11 cellular contexts compared by ENCODE assay signal in genomic region chr2:207484444-207485391, GRCh38. TPM values are rescaled to one million over a fixed set of nuclear protein-coding genes. Genes with fewer than 3 reads are reported as not detected.
A peak's percentile ranks its signal among the peaks of the same experiment; 100 is the strongest.
DNase-seq lines count a peak whose midpoint lies in the region; ATAC-seq lines count a peak whose summit lies in the region.
"Had no signal": no experiment of that assay in that cellular context is flagged by ENCODE, and none has a peak within 500 bp of the region (broad histone marks: within the 10 kb centered on the region; RNA-seq: fewer than 3 reads in every experiment).

No MANE protein-coding gene starts in this region.

- CTCF ChIA-PET in activated naive CD4-positive, alpha-beta T cell treated with anti-CD3 and anti-CD28 coated beads, Interleukin-2, amount 10 ng/mL, durations not matched to agents 7 days and 5 days (lab: Charles Lee) = no interaction called here

- ATAC-seq in GM18498 (IDR thresholded peaks at IDR 0.05; ENCODE audit: unreplicated experiment) (peak; percentile 74), GM21576 (IDR thresholded peaks at IDR 0.05; ENCODE audit: unreplicated experiment) (peak; percentile 90), HG03565 (IDR thresholded peaks at IDR 0.05; ENCODE audit: unreplicated experiment) (peak; percentile 64)

- peaks cover 4% of the 10 kb centered on the region for H3K27me3 Mint-ChIP-seq in activated naive CD4-positive, alpha-beta T cell treated with anti-CD3 and anti-CD28 coated beads, Interleukin-2, amount 10 ng/mL, durations not matched to agents 7 days and 5 days

- no peaks in the 10 kb centered on the region for H3K9me3 Mint-ChIP-seq in activated naive CD4-positive, alpha-beta T cell treated with anti-CD3 and anti-CD28 coated beads, Interleukin-2, amount 10 ng/mL, durations not matched to agents 7 days and 5 days

- no peak overlapping the region for H3K27ac Mint-ChIP-seq in activated naive CD4-positive, alpha-beta T cell treated with anti-CD3 and anti-CD28 coated beads, Interleukin-2, amount 10 ng/mL, durations not matched to agents 7 days and 5 days

- no peaks in the 10 kb centered on the region for H3K36me3 Mint-ChIP-seq in activated naive CD4-positive, alpha-beta T cell treated with anti-CD3 and anti-CD28 coated beads, Interleukin-2, amount 10 ng/mL, durations not matched to agents 7 days and 5 days

- H3K4me3 Mint-ChIP-seq in activated naive CD4-positive, alpha-beta T cell treated with anti-CD3 and anti-CD28 coated beads, Interleukin-2, amount 10 ng/mL, durations not matched to agents 7 days and 5 days = no peak overlapping the region

- peaks cover 15% of the 10 kb centered on the region for H3K4me1 Mint-ChIP-seq in activated naive CD4-positive, alpha-beta T cell treated with anti-CD3 and anti-CD28 coated beads, Interleukin-2, amount 10 ng/mL, durations not matched to agents 7 days and 5 days

- DNase-seq in iris pigment epithelial cell (ENCODE audit: low read depth) = peak; percentile 51
- DNase-seq in GM03348 (ENCODE audit: low spot score) = no peak
- DNase-seq in activated naive CD4-positive, alpha-beta T cell treated with anti-CD3 and anti-CD28 coated beads, Interleukin-2, amount 10 ng/mL, durations not matched to agents 7 days and 5 days = no peak
- no peak for DNase-seq in stimulated activated naive CD4-positive, alpha-beta T cell treated with Interleukin-2 at 50 U/mL for 16 hours (lab: John Stamatoyannopoulos, UW)
- no peak for DNase-seq in HT-29 (ENCODE audit: low spot score)
- DNase-seq: activated effector memory CD4-positive, alpha-beta T cell treated with anti-CD3 and anti-CD28 coated beads, Interleukin-2, amount 50 U/mL, for 16 hours; NCI-H1092 treated with DMSO at 0.1 percent for 48 hours; stimulated activated CD4-positive, alpha-beta T cell treated with anti-CD3 and anti-CD28 coated beads, Interleukin-4, amount 100 ng/mL, for 24 hours had no signal

RNA-seq across cellular contexts. Expression of gene CREB1, which starts 45.0 kb away (rescaled TPM):
- 23.8 and 31.8 TPM in 2 replicates for total RNA-seq in HT-29 (2014; rRNA removed; shearing (Covaris generic))
